Comparison of ENCODE assay signal across 13 cellular contexts in the genomic region with DNA sequence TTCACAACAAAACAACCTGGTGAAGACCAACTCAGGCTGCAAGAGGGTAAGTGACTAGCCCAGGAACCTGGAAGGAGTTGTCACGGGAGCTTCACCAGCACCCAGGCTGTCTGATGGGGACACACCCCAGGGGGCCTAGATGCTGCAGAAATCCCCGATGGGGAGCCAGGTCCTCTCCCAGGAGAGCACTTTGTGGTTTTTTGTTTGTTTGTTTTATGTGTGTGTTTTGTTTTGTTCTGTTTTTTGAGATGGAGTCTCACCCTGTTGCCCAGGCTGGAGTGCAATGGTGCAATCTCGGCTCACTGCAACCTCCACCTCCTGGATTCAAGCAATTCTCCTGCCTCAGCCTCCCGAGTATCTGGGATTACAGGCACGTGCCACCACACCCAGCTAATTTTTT. TPM values are rescaled to one million over a fixed set of nuclear protein-coding genes. Genes with fewer than 3 reads are reported as not detected.
"Had no signal": no experiment of that assay in that cellular context is flagged by ENCODE, and none has a peak within 500 bp of the region (broad histone marks: within the 10 kb centered on the region; RNA-seq: fewer than 3 reads in every experiment).

No MANE protein-coding gene starts in this region.

RNA-seq across cellular contexts. Expression of a gene that starts 8.7 kb away (rescaled TPM):
- total RNA-seq: adrenal gland; astrocyte; body of pancreas; breast epithelium; cardiac septum; LHCN-M2; Right ventricle myocardium superior; T-helper 1 cell treated with Interleukin-12 subunit alpha and Interleukin-12 subunit beta and Interleukin-4 antibody, amounts not matched to agents 30 ng/mL and 1 ng/mL, for 36 hours; WTC11 had no signal
- polyA plus RNA-seq: adrenal gland had no signal

RNA-seq across cellular contexts. Expression of a gene that starts 24.9 kb away (rescaled TPM):
- total RNA-seq: activated CD4-positive, alpha-beta memory T cell treated with anti-CD3 and anti-CD28 coated beads for 36 hours; activated CD4-positive, alpha-beta T cell treated with anti-CD3 and anti-CD28 coated beads for 36 hours; adrenal gland; astrocyte; body of pancreas; breast epithelium; cardiac septum; LHCN-M2; OCI-LY7; PC-9; Right ventricle myocardium superior; T-helper 1 cell treated with Interleukin-12 subunit alpha and Interleukin-12 subunit beta and Interleukin-4 antibody, amounts not matched to agents 30 ng/mL and 1 ng/mL, for 36 hours had no signal
- polyA plus RNA-seq: adrenal gland had no signal

RNA-seq across cellular contexts. Expression of a gene that starts 33.8 kb away (rescaled TPM):
- total RNA-seq: cardiac septum, Right ventricle myocardium superior had no signal
